ENCODE assay signal across 12 cellular contexts in the genomic region with DNA sequence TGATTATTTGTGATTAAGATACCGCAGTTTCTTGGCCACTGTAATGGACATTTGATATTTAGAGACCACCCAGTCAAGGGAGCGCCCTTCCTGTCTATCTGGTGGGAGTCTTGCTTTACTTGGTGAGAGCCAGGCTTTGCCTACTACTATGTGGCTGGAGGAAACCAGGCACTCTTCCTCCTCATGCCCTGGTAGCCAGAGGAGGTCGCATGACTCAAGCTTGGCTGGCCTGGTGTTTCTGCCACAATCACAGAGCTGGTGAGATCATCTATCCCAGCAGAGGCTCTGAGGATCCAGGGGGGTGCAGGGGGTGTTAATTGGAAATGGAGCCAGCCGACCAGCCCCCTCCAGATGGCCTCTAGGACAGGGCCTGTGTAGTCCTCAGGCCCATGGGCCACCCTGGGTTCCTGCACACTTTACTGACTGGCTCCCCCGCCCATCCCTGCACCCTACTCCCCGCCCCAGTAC. TPM values are rescaled to one million over a fixed set of nuclear protein-coding genes. Genes with fewer than 3 reads are reported as not detected.
A peak's percentile ranks its signal among the peaks of the same experiment; 100 is the strongest.
DNase-seq lines count a peak whose midpoint lies in the region; ATAC-seq, FAIRE-seq and TF ChIP-seq lines count a peak whose summit lies in the region.
"Had no signal": no experiment of that assay in that cellular context is flagged by ENCODE, and none has a peak within 500 bp of the region (broad histone marks: within the 10 kb centered on the region; RNA-seq: fewer than 3 reads in every experiment).

No MANE protein-coding gene starts in this region.

- DNase-seq in MCF 10A (ENCODE audit: unreplicated experiment) (peak; percentile 73), breast epithelium (ENCODE audit: low spot score in 2 of 2) (no peak), mucosa of descending colon (no peak), NCI-H1417 (lab: John Stamatoyannopoulos, UW) (no peak), SW480 (ENCODE audit: low spot score) (no peak), small intestine (no peak)
- DNase-seq: left ventricle myocardium inferior; NCI-H748 treated with DMSO at 0.1 percent for 48 hours; stimulated activated CD4-positive, alpha-beta T cell treated with anti-CD3 and anti-CD28 coated beads, Interleukin-4, amount 100 ng/mL, for 4 hours had no signal

- no peaks in the 10 kb centered on the region for H3K36me3 Mint-ChIP-seq in MCF 10A (ENCODE audit: insufficient read depth, unreplicated experiment)

- intact Hi-C loops in MCF 10A (cut with micrococcal nuclease) = no loop called here
- intact Hi-C loops in breast epithelium (cut with DNase I; ENCODE audit: low total_unique reads) = loop anchor here (2.0 kb wide), 1 partner anchor 53 kb away; no protein-coding TSS in a partner anchor
- intact Hi-C loops in mucosa of descending colon (cut with DNase I, micrococcal nuclease) = no loop called here

- peaks cover 9% of the 10 kb centered on the region for H3K4me1 Mint-ChIP-seq in MCF 10A (ENCODE audit: insufficient read depth, unreplicated experiment)

- H3K4me3 ChIP-seq in breast epithelium (no peak overlapping the region), mucosa of descending colon (no peak overlapping the region), small intestine (ENCODE audit: low read depth in 1 of 2, low read length in 2 of 2) (no peak overlapping the region)
- H3K4me3 ChIP-seq: left ventricle myocardium inferior had no signal

- H3K36me3 ChIP-seq in breast epithelium (no peaks in the 10 kb centered on the region), mucosa of descending colon (ENCODE audit: low read depth) (no peaks in the 10 kb centered on the region), small intestine (ENCODE audit: control insufficient read depth in 2 of 2, insufficient read depth in 2 of 2, low read length in 2 of 2) (no peaks in the 10 kb centered on the region)
- H3K36me3 ChIP-seq: left ventricle myocardium inferior had no signal

- H3K27me3 Mint-ChIP-seq in MCF 10A (ENCODE audit: insufficient read depth, unreplicated experiment) = no peaks in the 10 kb centered on the region

- H3K4me3 Mint-ChIP-seq in MCF 10A (ENCODE audit: unreplicated experiment) = no peak overlapping the region
- H3K4me3 Mint-ChIP-seq: WTC11 had no signal

- H3K9me3 Mint-ChIP-seq in MCF 10A (ENCODE audit: unreplicated experiment) = no peaks in the 10 kb centered on the region

- 84 to 90% (median 87%) methylated on average over 5 to 6 of the region's 6 CpGs for WGBS in small intestine, 3 donors

- peak overlapping the region; percentile 46 for H3K27ac Mint-ChIP-seq in MCF 10A (ENCODE audit: low read depth, unreplicated experiment)
- H3K27ac Mint-ChIP-seq: WTC11 had no signal

- FAIRE-seq in small intestine (lab: Jason Lieb, UNC) = no peak

- ATAC-seq in mucosa of descending colon (peak; percentile 34), GM21723 (IDR thresholded peaks at IDR 0.05; ENCODE audit: unreplicated experiment) (no peak)
- ATAC-seq: WTC11 had no signal

- H3K9me3 ChIP-seq in breast epithelium (peaks cover 0 to 4% of the 10 kb centered on the region in 2 donors), mucosa of descending colon (peaks cover 5% of the 10 kb centered on the region), small intestine (ENCODE audit: control insufficient read depth, low read depth) (no peaks in the 10 kb centered on the region)

- H3K27me3 ChIP-seq in breast epithelium = no peaks in the 10 kb centered on the region
- H3K27me3 ChIP-seq in small intestine (ENCODE audit: control insufficient read depth in 2 of 2, insufficient read depth in 2 of 2, low read length in 2 of 2) = no peaks in the 10 kb centered on the region

- no peak for TF ChIP-seq POLR2A in breast epithelium (IDR thresholded peaks at IDR 0.05)

- H3K27ac ChIP-seq in breast epithelium (peak overlapping the region in 1 of 2 donors; percentile 81), cingulate gyrus (ENCODE audit: low read depth, low read length) (peak overlapping the region; percentile 47), small intestine (ENCODE audit: low read depth in 1 of 2, low read length in 1 of 2) (no peak overlapping the region)
- H3K27ac ChIP-seq: left ventricle myocardium inferior had no signal

- CTCF ChIA-PET in MCF 10A (lab: Yijun Ruan, JAX) = interaction anchor here (0.9 kb wide), 1 partner anchor 21 kb away, joined by 3 read pairs; no protein-coding TSS in a partner anchor

- POLR2A ChIA-PET in MCF 10A (lab: Yijun Ruan, JAX) = interaction anchor here (0.7 kb wide), 1 partner anchor 95 kb away, joined by 3 read pairs; no protein-coding TSS in a partner anchor

- no peak for TF ChIP-seq CTCF in MCF 10A (IDR thresholded peaks at IDR 0.05; ENCODE audit: unreplicated experiment)
- TF ChIP-seq CTCF in breast epithelium (IDR thresholded peaks at IDR 0.05) = no peak
- no peak for TF ChIP-seq CTCF in mucosa of descending colon (IDR thresholded peaks at IDR 0.05)

- BruUV-seq in MCF 10A (replicated peaks; lab: Mats Ljungman, UMichigan) = no TSS peak

- H3K4me1 ChIP-seq in breast epithelium (peaks cover 0 to 3% of the 10 kb centered on the region in 2 donors), mucosa of descending colon (ENCODE audit: low read depth) (no peaks in the 10 kb centered on the region), small intestine (ENCODE audit: control insufficient read depth in 2 of 2, insufficient read depth in 1 of 2, low read depth in 1 of 2, low read length in 1 of 2) (no peaks in the 10 kb centered on the region)

RNA-seq across cellular contexts. Expression of gene BIN1, which starts 46.8 kb away (rescaled TPM):
- total RNA-seq in MCF 10A (2022) (22.4 and 29.6 TPM in 2 replicates), breast epithelium (10 to 100 TPM; 30.1 to 74.4 (median 59.3) TPM), mucosa of descending colon (10 to 100 TPM; 37.6 to 65.7 (median 46.3) TPM)
- 10 to 100 TPM in 2 of 3 donors, 1 to 10 TPM in 1; 6.7 to 40.7 (median 16.8) TPM for polyA plus RNA-seq in small intestine
